Comparison of ENCODE assay signal across 8 cellular contexts in genomic region chr17:49764559-49765180, GRCh38. TPM values are rescaled to one million over a fixed set of nuclear protein-coding genes. Genes with fewer than 3 reads are reported as not detected.
A peak's percentile ranks its signal among the peaks of the same experiment; 100 is the strongest.
DNase-seq lines count a peak whose midpoint lies in the region; ATAC-seq and TF ChIP-seq lines count a peak whose summit lies in the region.

No MANE protein-coding gene starts in this region.

- no peak overlapping the region for H3K9ac ChIP-seq in mucosa of rectum (ENCODE audit: low read depth in 1 of 2, low read length in 2 of 2)

- BruUV-seq in MCF 10A (replicated peaks; lab: Mats Ljungman, UMichigan) = no TSS peak

- H3K36me3 Mint-ChIP-seq in MCF 10A (ENCODE audit: insufficient read depth, unreplicated experiment) = no peaks in the 10 kb centered on the region

- peaks cover 6% of the 10 kb centered on the region for H3K4me1 Mint-ChIP-seq in MCF 10A (ENCODE audit: insufficient read depth, unreplicated experiment)

- no peaks in the 10 kb centered on the region for H3K27me3 ChIP-seq in left ventricle myocardium inferior (ENCODE audit: low read depth)
- H3K27me3 ChIP-seq in mucosa of rectum (ENCODE audit: control insufficient read depth in 2 of 2, insufficient read depth in 2 of 2, low read length in 2 of 2) = no peaks in the 10 kb centered on the region
- no peaks in the 10 kb centered on the region for H3K27me3 ChIP-seq in vagina

- peaks cover 20% of the 10 kb centered on the region for H3K27me3 Mint-ChIP-seq in MCF 10A (ENCODE audit: insufficient read depth, unreplicated experiment)

- no peak for TF ChIP-seq POLR2A in vagina (IDR thresholded peaks at IDR 0.05)

- CTCF ChIA-PET in MCF 10A (lab: Yijun Ruan, JAX) = interaction anchor here (0.6 to 1.0 kb wide), 3 partner anchors 153 to 208 kb away, joined by 3 read pairs; no protein-coding TSS in a partner anchor

- DNase-seq in left ventricle myocardium inferior (no peak), left ventricle myocardium superior (no peak), MCF 10A (ENCODE audit: unreplicated experiment) (no peak), vagina (ENCODE audit: extremely low spot score in 2 of 2) (no peak), NCI-H748 (lab: John Stamatoyannopoulos, UW; ENCODE audit: unreplicated experiment) (no peak)

- TF ChIP-seq CTCF in left ventricle myocardium inferior (IDR thresholded peaks at IDR 0.05; ENCODE audit: borderline replicate concordance) (no peak), MCF 10A (IDR thresholded peaks at IDR 0.05; ENCODE audit: unreplicated experiment) (no peak), vagina (IDR thresholded peaks at IDR 0.05) (no peak)

- intact Hi-C loops in left ventricle myocardium inferior (cut with micrococcal nuclease) = no loop called here
- intact Hi-C loops in left ventricle myocardium superior (cut with micrococcal nuclease) = no loop called here
- intact Hi-C loops in MCF 10A (cut with micrococcal nuclease) = no loop called here
- intact Hi-C loops in vagina (cut with DNase I) = no loop called here

- H3K36me3 ChIP-seq in left ventricle myocardium inferior = no peaks in the 10 kb centered on the region
- no peaks in the 10 kb centered on the region for H3K36me3 ChIP-seq in mucosa of rectum (ENCODE audit: control insufficient read depth in 2 of 2, insufficient read depth in 2 of 2, low read length in 2 of 2)
- no peaks in the 10 kb centered on the region for H3K36me3 ChIP-seq in vagina

- H3K4me3 ChIP-seq in left ventricle myocardium inferior (peak overlapping the region; percentile 81), mucosa of rectum (ENCODE audit: low read length in 2 of 2) (peak overlapping the region; percentile 48 to 81), vagina (peak overlapping the region; percentile 67 to 92)

- H3K27ac ChIP-seq in left ventricle myocardium inferior (replicated peaks) = peak overlapping the region; percentile 83
- no peak overlapping the region for H3K27ac ChIP-seq in mucosa of rectum (ENCODE audit: low read depth in 2 of 2, low read length in 2 of 2)
- peak overlapping the region; percentile 30 for H3K27ac ChIP-seq in vagina

- H3K27ac Mint-ChIP-seq in MCF 10A (ENCODE audit: low read depth, unreplicated experiment) = peak overlapping the region; percentile 50

- no peaks in the 10 kb centered on the region for H3K9me3 Mint-ChIP-seq in MCF 10A (ENCODE audit: unreplicated experiment)

- peaks cover 42% of the 10 kb centered on the region for H3K4me1 ChIP-seq in left ventricle myocardium inferior
- H3K4me1 ChIP-seq in mucosa of rectum (ENCODE audit: control insufficient read depth in 2 of 2, insufficient read depth in 2 of 2, low read length in 2 of 2) = peaks cover 5 to 10% of the 10 kb centered on the region in 2 donors
- H3K4me1 ChIP-seq in vagina = peaks cover 34% of the 10 kb centered on the region

- POLR2A ChIA-PET in MCF 10A (lab: Yijun Ruan, JAX) = interaction anchor here (0.6 to 1.4 kb wide), 9 partner anchors 12 to 680 kb away, joined by 3 to 17 read pairs (median 4); partner anchors contain the start of genes KAT7 and SLC35B1

- H3K4me3 Mint-ChIP-seq in MCF 10A (ENCODE audit: unreplicated experiment) = peak overlapping the region; percentile 80

- no peak for ATAC-seq in left ventricle myocardium superior
- ATAC-seq in HG03139 (IDR thresholded peaks at IDR 0.05; ENCODE audit: unreplicated experiment) = no peak
- no peak for ATAC-seq in HG02571 (IDR thresholded peaks at IDR 0.05; ENCODE audit: unreplicated experiment)

- H3K9me3 ChIP-seq in left ventricle myocardium inferior (replicated peaks) (no peaks in the 10 kb centered on the region), mucosa of rectum (ENCODE audit: control insufficient read depth in 2 of 2, low read length in 2 of 2) (no peaks in the 10 kb centered on the region), vagina (no peaks in the 10 kb centered on the region)

RNA-seq across cellular contexts. Expression of gene FAM117A, which starts 0.7 kb away (rescaled TPM):
- 12.8 TPM for total RNA-seq in left ventricle myocardium inferior
- total RNA-seq in left ventricle myocardium superior = 11.2 TPM
- 2.0 and 5.0 TPM in 2 replicates for total RNA-seq in MCF 10A (2022)
- 15.7 TPM for total RNA-seq in vagina

RNA-seq across cellular contexts. Expression of gene KAT7, which starts 23.8 kb away (rescaled TPM):
- total RNA-seq in left ventricle myocardium inferior (52.6 TPM), left ventricle myocardium superior (52.8 TPM), MCF 10A (2022) (45.1 and 53.7 TPM in 2 replicates), vagina (36.1 TPM)

RNA-seq across cellular contexts. Expression of gene SLC35B1, which starts 56.9 kb away (rescaled TPM):
- total RNA-seq in left ventricle myocardium inferior (53.4 TPM), left ventricle myocardium superior (61.5 TPM), MCF 10A (2022) (99.6 and 130 TPM in 2 replicates), vagina (42.0 TPM)

Comparison
In these comparisons a context has a peak if more than half of its experiments do, and no peak if none do; other contexts are left out.
1. H3K27ac ChIP-seq: peak in left ventricle myocardium inferior (single experiment) and vagina (single experiment); none in mucosa of rectum (0 of 2).
2. Peak in every context shown above with its lines, with median percentiles within 50 percentile points of each other: H3K4me3 ChIP-seq.